Comparison of ENCODE assay signal across 10 cellular contexts in the genomic region with DNA sequence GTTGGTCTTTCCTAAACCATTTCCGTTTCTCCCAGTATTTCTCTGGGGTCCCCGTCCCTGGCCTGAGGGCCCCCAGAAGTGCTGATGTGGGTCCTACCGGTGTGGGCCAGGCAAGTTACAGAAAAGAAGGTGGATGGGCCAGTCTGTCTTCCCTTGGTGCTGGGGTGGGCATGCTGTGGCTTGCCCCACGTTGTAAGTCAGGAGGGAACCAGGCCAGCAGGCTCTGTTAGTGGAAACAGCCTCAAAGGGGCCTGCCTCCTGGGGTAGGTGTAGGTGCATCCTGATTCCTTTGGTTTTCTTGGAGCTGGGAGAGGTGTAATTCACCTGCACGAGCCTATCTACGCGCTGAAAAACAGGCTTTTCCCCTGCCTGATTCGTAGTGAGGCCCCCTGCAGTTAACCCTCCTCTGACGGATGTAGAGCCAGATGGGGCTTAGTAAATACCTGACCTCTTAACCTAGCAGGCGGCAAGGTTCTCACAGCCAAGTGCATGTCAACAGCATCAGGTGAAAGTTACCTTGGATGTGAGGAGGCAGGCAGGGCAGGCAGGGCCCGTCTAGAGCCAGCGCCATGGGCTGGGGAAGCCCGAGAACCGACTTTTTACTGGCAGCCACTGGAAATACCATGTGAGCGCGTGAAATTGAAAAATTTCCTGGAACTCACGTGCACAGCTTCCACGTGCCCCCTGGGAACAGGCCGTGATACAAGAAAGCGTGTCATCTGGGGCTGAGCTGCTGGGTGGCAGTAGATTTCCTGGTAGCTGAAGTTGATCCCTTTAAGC. TPM values are rescaled to one million over a fixed set of nuclear protein-coding genes. Genes with fewer than 3 reads are reported as not detected.
DNase-seq lines count a peak whose midpoint lies in the region; ATAC-seq, FAIRE-seq and TF ChIP-seq lines count a peak whose summit lies in the region.
"Not testable (repeated sequence)": the region's sequence is repeated elsewhere in the genome, so short reads cannot be mapped to it uniquely, and the experiment has no call there.
"Had no signal": no experiment of that assay in that cellular context is flagged by ENCODE, and none has a peak within 500 bp of the region (broad histone marks: within the 10 kb centered on the region; RNA-seq: fewer than 3 reads in every experiment).

No MANE protein-coding gene starts in this region.

- not testable (repeated sequence) for H2AFZ ChIP-seq in PC-3 (ENCODE audit: low read length); GM12878 (ENCODE audit: control insufficient read depth, low read depth, low read length)

- H3K4me3 ChIP-seq in BLaER1 treated with 17β-estradiol and CSF1 and Interleukin-3, amounts not matched to agents 10 nM and 100 nM; PC-3 (ENCODE audit: low read length); GM12878: not testable (repeated sequence)

- CTCF ChIA-PET in PC-3 (lab: Charles Lee): not testable (repeated sequence)
- CTCF ChIA-PET in GM12878 (lab: Yijun Ruan, JAX): interaction anchor here (0.7 kb wide), 1 partner anchor 126 kb away, joined by 3 read pairs; no protein-coding TSS in a partner anchor

- POLR2A ChIA-PET in PC-3 (lab: Charles Lee; ENCODE audit: unreplicated experiment): not testable (repeated sequence)
- POLR2A ChIA-PET in GM12878 (lab: Charles Lee): interaction anchor here (0.6 kb wide), 1 partner anchor 955 kb away, joined by 3 read pairs; no protein-coding TSS in a partner anchor

- H3K27me3 ChIP-seq in BLaER1 treated with 17β-estradiol and CSF1 and Interleukin-3, amounts not matched to agents 10 nM and 100 nM; PC-3 (ENCODE audit: low read length); GM12878 (replicated peaks in 1 of 2; ENCODE audit: control insufficient read depth in 2 of 2, insufficient read depth in 2 of 2, low read length in 1 of 2): not testable (repeated sequence)

- SMC1A ChIA-PET in GM12878 (lab: Charles Lee; ENCODE audit: uncharacterized antibody, unreplicated experiment): not testable (repeated sequence)

- not testable (repeated sequence) for H3K9me3 ChIP-seq in BLaER1 treated with 17β-estradiol and CSF1 and Interleukin-3, amounts not matched to agents 10 nM and 100 nM (replicated peaks in 1 of 11); PC-3 (ENCODE audit: low read length); GM12878 (replicated peaks; ENCODE audit: control insufficient read depth, insufficient read depth, low read length)

- H3K36me3 Mint-ChIP-seq in memory B cell: peaks cover 11% of the 10 kb centered on the region

- not testable (repeated sequence) for TF ChIP-seq POLR2A in GM12878 (IDR thresholded peaks at IDR 0.05; ENCODE audit: low read depth, low read length)

- H3K27ac Mint-ChIP-seq in memory B cell: not testable (repeated sequence)

- peak overlapping the region in 6 of 11 experiments; percentile 42 to 58 (median 52); a peak in 5 of 22 replicates for H3K4me2 ChIP-seq in BLaER1 treated with 17β-estradiol and CSF1 and Interleukin-3, amounts not matched to agents 10 nM and 100 nM
- H3K4me2 ChIP-seq in PC-3 (ENCODE audit: low read length); GM12878 (ENCODE audit: control insufficient read depth, insufficient read depth): not testable (repeated sequence)

- H3K79me2 ChIP-seq in PC-3 (ENCODE audit: low read length); GM12878 (ENCODE audit: control insufficient read depth, insufficient read depth, low read length): not testable (repeated sequence)

- not testable (repeated sequence) for DNase-seq in PC-3; GM12878 (ENCODE audit: low read depth, low spot score); memory B cell (ENCODE audit: low spot score in 2 of 2)

- not testable (repeated sequence) for FAIRE-seq in GM12878 (lab: Jason Lieb, UNC)

- peak overlapping the region in 4 of 11 experiments; percentile 40 to 59 (median 44); a peak in 4 of 22 replicates for H3K27ac ChIP-seq in BLaER1 treated with 17β-estradiol and CSF1 and Interleukin-3, amounts not matched to agents 10 nM and 100 nM
- H3K27ac ChIP-seq in PC-3 (ENCODE audit: low read length); GM12878 (ENCODE audit: control insufficient read depth, insufficient read depth): not testable (repeated sequence)

- H3F3A ChIP-seq in PC-3 (ENCODE audit: low read length, unreplicated experiment): not testable (repeated sequence)

- TF ChIP-seq CTCF in PC-3 (conservative IDR thresholded peaks at IDR 0.05; ENCODE audit: low read depth, low read length); GM12878 (IDR thresholded peaks at IDR 0.05 in 2 of 3, conservative IDR thresholded peaks at IDR 0.05 in 1 of 3; ENCODE audit: control insufficient read depth in 2 of 3, extremely low read depth in 1 of 3, insufficient read depth in 1 of 3, low read depth in 3 of 3, low read length in 3 of 3): not testable (repeated sequence)

- intact Hi-C loops in PC-3 (cut with micrococcal nuclease); GM12878 (cut with micrococcal nuclease; ENCODE audit: unreplicated experiment): not testable (repeated sequence)

- not testable (repeated sequence) for TF ChIP-seq RAD21 in GM12878 (IDR thresholded peaks at IDR 0.05; ENCODE audit: insufficient read depth, low read depth, low read length)

- not testable (repeated sequence) for H3K9me3 Mint-ChIP-seq in memory B cell

- H4K20me1 ChIP-seq in BLaER1 treated with 17β-estradiol and CSF1 and Interleukin-3, amounts not matched to agents 10 nM and 100 nM; PC-3 (ENCODE audit: low read length); GM12878 (ENCODE audit: control insufficient read depth, insufficient read depth): not testable (repeated sequence)

- H3K27me3 Mint-ChIP-seq in memory B cell: not testable (repeated sequence)

- not testable (repeated sequence) for TF ChIP-seq EP300 in GM12878 (IDR thresholded peaks at IDR 0.05; ENCODE audit: borderline replicate concordance in 1 of 2, control insufficient read depth in 1 of 2, low read depth in 2 of 2, low read length in 2 of 2)

- H3K9ac ChIP-seq in BLaER1 treated with 17β-estradiol and CSF1 and Interleukin-3, amounts not matched to agents 10 nM and 100 nM; PC-3 (ENCODE audit: low read length); GM12878 (ENCODE audit: control insufficient read depth, insufficient read depth, low read length): not testable (repeated sequence)

- H3K9me2 ChIP-seq in PC-3 (replicated peaks; ENCODE audit: low read length): not testable (repeated sequence)

- WGBS in GM12878 (ENCODE audit: insufficient coverage, insufficient replicate concordance, low lambda C conversion rate, missing lambda C conversion rate): 20% methylated on average over 1 of the region's 20 CpGs

- BruUV-seq in PC-3 (replicated peaks; lab: Mats Ljungman, UMichigan): TSS peak; percentile 13
- BruUV-seq in GM12878 (replicated peaks; lab: Mats Ljungman, UMichigan): not testable (repeated sequence)

- in situ Hi-C loops in GM12878 (cut with MboI): not testable (repeated sequence)

- H3K4me1 Mint-ChIP-seq in memory B cell: not testable (repeated sequence)

- H3K4me1 ChIP-seq in BLaER1 treated with 17β-estradiol and CSF1 and Interleukin-3, amounts not matched to agents 10 nM and 100 nM: peaks cover 0 to 11% (median 2%) of the 10 kb centered on the region in 10 experiments; a peak in 4 of 20 replicates
- H3K4me1 ChIP-seq in PC-3 (ENCODE audit: insufficient read depth, low read length); GM12878 (ENCODE audit: control insufficient read depth, insufficient read depth, low read length): not testable (repeated sequence)

- ATAC-seq in GM19025 (IDR thresholded peaks at IDR 0.05; ENCODE audit: low read depth, unreplicated experiment) (peak; percentile 1), GM21515 (IDR thresholded peaks at IDR 0.05; ENCODE audit: unreplicated experiment) (peak; percentile 23), HG02798 (IDR thresholded peaks at IDR 0.05; ENCODE audit: poor library complexity, unreplicated experiment) (peak; percentile 6), HG03175 (IDR thresholded peaks at IDR 0.05; ENCODE audit: unreplicated experiment) (peak; percentile 13), GM12878 (peak; percentile 38), memory B cell (ENCODE audit: low read depth) (peak; percentile 1)
- ATAC-seq in PC-3: not testable (repeated sequence)

- H3K36me3 ChIP-seq in BLaER1 treated with 17β-estradiol and CSF1 and Interleukin-3, amounts not matched to agents 10 nM and 100 nM: peaks cover 10 to 24% (median 12%) of the 10 kb centered on the region in 11 experiments; a peak in 20 of 22 replicates
- H3K36me3 ChIP-seq in PC-3 (ENCODE audit: low read depth, low read length); GM12878 (ENCODE audit: control insufficient read depth in 2 of 2, insufficient read depth in 2 of 2, low read length in 1 of 2): not testable (repeated sequence)

- not testable (repeated sequence) for H3K4me3 Mint-ChIP-seq in memory B cell

- RAD21 ChIA-PET in GM12878 (lab: Charles Lee; ENCODE audit: unreplicated experiment): interaction anchor here (0.6 kb wide), 1 partner anchor 155 kb away, joined by 4 read pairs; no protein-coding TSS in a partner anchor

RNA-seq across cellular contexts. Expression of a gene that starts 24.3 kb away (rescaled TPM):
- total RNA-seq in PC-3 (2014; rRNA removed) (3.0 and 10.7 TPM in 2 replicates), GM12878 (2014; rRNA removed) (0.71 TPM in 1 of 2 replicates, not detected in the other), GM12878 (2014; rRNA removed; fragmentation: Illumina TruSeq; extraction: Trizol) (0.18 and 0.27 TPM in 2 replicates), GM12878 (2021) (0.72 and 1.3 TPM in 2 replicates)
- 1.2 and 2.6 TPM in 2 replicates for total RNA-seq in GM12878 (2013; cell fraction: nucleolus; rRNA removed)
- polyA plus RNA-seq in GM12878 (2011; ENCODE audit: low read depth): not detected
- polyA plus RNA-seq in GM12878 (2011; rRNA removed) (0.16 TPM in 1 of 2 replicates, not detected in the other), GM12878 (2014; fragmentation: Illumina TruSeq; extraction: Trizol) (not detected in 2 replicates), GM12878 (2014; fragmentation: Nextera tagmentation; extraction: Ambion mirVana) (not detected), GM12878 (2014; rRNA removed) (not detected in 2 replicates), GM12878 (2016; fragmentation: Nextera tagmentation; extraction: Ambion mirVana) (under 1 TPM; 0.26 to 0.35 TPM)
- not detected in 2 replicates for polyA plus RNA-seq in GM12878 (2011; cell fraction: cytosol; rRNA removed)
- 0.39 and 0.43 TPM in 2 replicates for polyA plus RNA-seq in GM12878 (2011; cell fraction: nucleus; rRNA removed)
- 0.09 and 0.10 TPM in 2 replicates for polyA plus RNA-seq in GM12878 (2012)
- 0.05 TPM in 1 of 2 replicates, not detected in the other for polyA minus RNA-seq in GM12878 (2011; rRNA and poly(A)+ RNA removed)
- not detected in 2 replicates for polyA minus RNA-seq in GM12878 (2011; cell fraction: cytosol; rRNA and poly(A)+ RNA removed)
- polyA minus RNA-seq in GM12878 (2011; cell fraction: nucleus; rRNA and poly(A)+ RNA removed): 1.5 and 3.5 TPM in 2 replicates
- total RNA-seq: frontal cortex had no signal

RNA-seq across cellular contexts. Expression of a gene that starts 24.5 kb away (rescaled TPM):
- total RNA-seq in PC-3 (2014; rRNA removed) (27.0 and 37.6 TPM in 2 replicates), GM12878 (2014; rRNA removed) (8.1 and 14.3 TPM in 2 replicates), GM12878 (2014; rRNA removed; fragmentation: Illumina TruSeq; extraction: Trizol) (5.0 and 5.9 TPM in 2 replicates), GM12878 (2021) (21.9 and 31.0 TPM in 2 replicates)
- total RNA-seq in GM12878 (2013; cell fraction: nucleolus; rRNA removed): 43.2 and 45.9 TPM in 2 replicates
- polyA plus RNA-seq in GM12878 (2011; ENCODE audit: low read depth): 9.2 TPM
- polyA plus RNA-seq in GM12878 (2011; rRNA removed) (2.8 and 7.7 TPM in 2 replicates), GM12878 (2014; fragmentation: Illumina TruSeq; extraction: Trizol) (1.1 and 5.9 TPM in 2 replicates), GM12878 (2014; fragmentation: Nextera tagmentation; extraction: Ambion mirVana) (1 to 10 TPM in 1 of 2 experiments, under 1 TPM in 1; 0.14 to 1.2 TPM), GM12878 (2014; rRNA removed) (14.2 and 19.5 TPM in 2 replicates), GM12878 (2016; fragmentation: Nextera tagmentation; extraction: Ambion mirVana) (10 to 100 TPM; 17.3 TPM)
- polyA plus RNA-seq in GM12878 (2011; cell fraction: cytosol; rRNA removed): 9.6 and 10.5 TPM in 2 replicates
- polyA plus RNA-seq in GM12878 (2011; cell fraction: nucleus; rRNA removed): 35.6 and 43.5 TPM in 2 replicates
- 11.5 and 15.8 TPM in 2 replicates for polyA plus RNA-seq in GM12878 (2012)
- 9.5 and 12.5 TPM in 2 replicates for polyA minus RNA-seq in GM12878 (2011; rRNA and poly(A)+ RNA removed)
- 13.0 and 18.3 TPM in 2 replicates for polyA minus RNA-seq in GM12878 (2011; cell fraction: cytosol; rRNA and poly(A)+ RNA removed)
- polyA minus RNA-seq in GM12878 (2011; cell fraction: nucleus; rRNA and poly(A)+ RNA removed): 11.1 and 23.8 TPM in 2 replicates

RNA-seq across cellular contexts. Expression of a gene that starts 57.1 kb away (rescaled TPM):
- not detected in 2 replicates for total RNA-seq in PC-3 (2014; rRNA removed)
- total RNA-seq in GM12878 (2013; cell fraction: nucleolus; rRNA removed): 0.17 TPM in 1 of 2 replicates, not detected in the other
- total RNA-seq in GM12878 (2014; rRNA removed): not detected in 2 replicates
- 0.18 and 0.22 TPM in 2 replicates for total RNA-seq in GM12878 (2014; rRNA removed; fragmentation: Illumina TruSeq; extraction: Trizol)
- total RNA-seq in GM12878 (2021): 0.26 TPM in 1 of 2 replicates, not detected in the other
- polyA plus RNA-seq in GM12878 (2011; ENCODE audit: low read depth): not detected
- polyA plus RNA-seq in GM12878 (2011; rRNA removed): 0.05 and 0.10 TPM in 2 replicates
- 0.09 TPM in 1 of 2 replicates, not detected in the other for polyA plus RNA-seq in GM12878 (2011; cell fraction: cytosol; rRNA removed)
- polyA plus RNA-seq in GM12878 (2011; cell fraction: nucleus; rRNA removed): 0.06 and 0.61 TPM in 2 replicates
- 0.38 and 0.60 TPM in 2 replicates for polyA plus RNA-seq in GM12878 (2012)
- polyA plus RNA-seq in GM12878 (2014; fragmentation: Illumina TruSeq; extraction: Trizol): 0.07 TPM in 1 of 2 replicates, not detected in the other
- under 1 TPM; 0.04 to 0.05 TPM for polyA plus RNA-seq in GM12878 (2014; fragmentation: Nextera tagmentation; extraction: Ambion mirVana)
- 0.03 and 0.04 TPM in 2 replicates for polyA plus RNA-seq in GM12878 (2014; rRNA removed)
- under 1 TPM; 0.67 to 0.92 TPM for polyA plus RNA-seq in GM12878 (2016; fragmentation: Nextera tagmentation; extraction: Ambion mirVana)
- polyA minus RNA-seq in GM12878 (2011; rRNA and poly(A)+ RNA removed): 0.10 and 0.15 TPM in 2 replicates
- polyA minus RNA-seq in GM12878 (2011; cell fraction: cytosol; rRNA and poly(A)+ RNA removed): not detected in 2 replicates
- 0.12 TPM in 1 of 2 replicates, not detected in the other for polyA minus RNA-seq in GM12878 (2011; cell fraction: nucleus; rRNA and poly(A)+ RNA removed)
- total RNA-seq: activated T-helper 1 cell treated with anti-CD3 and anti-CD28 coated beads, Interleukin-12 subunit alpha, Interleukin-12 subunit beta, Interleukin-2, Interleukin-4 antibody, amounts not matched to agents 30 ng/mL and 10 ng/mL and 1 ng/mL, durations not matched to agents 14 hours and 24 hours and 36 hours had no signal
